In genomic region chr6:152836523-152836922, GRCh38 we compare ENCODE assay signal across 1 cellular context.
TF ChIP-seq lines count a peak whose summit lies in the region.

No MANE protein-coding gene starts in this region.

TF ChIP-seq in GM23338, 12 proteins besides CTCF, POLR2A, EP300 and RAD21:
- TF ChIP-seq ZNF462 (CRISPR knock-in tag; IDR thresholded peaks at IDR 0.05) (peak; percentile 41; the same call in 1 of the 2 replicates), EZH2phosphoT487 (IDR thresholded peaks at IDR 0.05; ENCODE audit: unreplicated experiment) (no peak)
